ENCODE assay signal across 14 cellular contexts in genomic region chr11:17238377-17238776, GRCh38. TPM values are rescaled to one million over a fixed set of nuclear protein-coding genes. Genes with fewer than 3 reads are reported as not detected.
DNase-seq lines count a peak whose midpoint lies in the region; ATAC-seq and TF ChIP-seq lines count a peak whose summit lies in the region.
"Had no signal": no experiment of that assay in that cellular context is flagged by ENCODE, and none has a peak within 500 bp of the region (broad histone marks: within the 10 kb centered on the region; RNA-seq: fewer than 3 reads in every experiment).

No MANE protein-coding gene starts in this region.

- H3K4me1 ChIP-seq in prostate gland (replicated peaks) (no peaks in the 10 kb centered on the region), right atrium auricular region (no peaks in the 10 kb centered on the region)

- H3K4me3 Mint-ChIP-seq in T-cell, result no peak overlapping the region
- H3K4me3 Mint-ChIP-seq: CD8-positive, alpha-beta memory T cell; HFFc6; IgD-negative memory B cell had no signal

- POLR2A ChIA-PET in T-cell (lab: Charles Lee), result interaction anchor here in 1 of 2 donors (0.5 kb wide), 1 partner anchor 106 kb away, joined by 3 read pairs; no protein-coding TSS in a partner anchor

- peak; percentile 39 for DNase-seq in ELF-1 (ENCODE audit: low read depth, low spot score)
- peak; percentile 82 for DNase-seq in LNCaP clone FGC (ENCODE audit: low read depth)
- DNase-seq in epithelial cell of esophagus (ENCODE audit: low read depth), result peak; percentile 85
- peak; percentile 73 for DNase-seq in prostate gland (ENCODE audit: low spot score)
- DNase-seq in T-cell, result no peak
- DNase-seq in NCI-H2107 (lab: John Stamatoyannopoulos, UW), result no peak
- no peak for DNase-seq in right atrium auricular region (ENCODE audit: low spot score)
- no peak for DNase-seq in KG1 (lab: John Stamatoyannopoulos, UW)
- DNase-seq: CD8-positive, alpha-beta memory T cell; HFFc6; NCI-H1694 treated with DMSO at 0.1 percent for 48 hours; NCI-H446; SHP77 treated with DMSO at 0.1 percent for 48 hours had no signal

- no peak for TF ChIP-seq POLR2A in prostate gland (IDR thresholded peaks at IDR 0.05)

- H3K27ac ChIP-seq in prostate gland (peak overlapping the region in 1 of 2 donors; percentile 48), right atrium auricular region (no peak overlapping the region)

- no peak overlapping the region for H3K27ac Mint-ChIP-seq in T-cell
- H3K27ac Mint-ChIP-seq: HFFc6, IgD-negative memory B cell had no signal

- ATAC-seq in T-cell (replicated peaks in 1 of 4), result no peak

- 24% methylated on average over 3 of the region's 3 CpGs for WGBS in prostate gland

- H3K4me1 Mint-ChIP-seq in T-cell, result peaks cover 0 to 11% (median 0%) of the 10 kb centered on the region in 3 donors
- H3K4me1 Mint-ChIP-seq: IgD-negative memory B cell had no signal

- TF ChIP-seq CTCF in LNCaP clone FGC (IDR thresholded peaks at IDR 0.05; ENCODE audit: control insufficient read depth, extremely low read depth, insufficient read depth) (no peak), epithelial cell of esophagus (IDR thresholded peaks at IDR 0.05; ENCODE audit: insufficient read depth, low read depth, low read length, missing control alignments) (no peak), prostate gland (IDR thresholded peaks at IDR 0.05) (no peak), right atrium auricular region (IDR thresholded peaks at IDR 0.05) (no peak)

- H3K36me3 Mint-ChIP-seq in T-cell, result no peaks in the 10 kb centered on the region
- H3K36me3 Mint-ChIP-seq: CD8-positive, alpha-beta memory T cell had no signal

- H3K27me3 ChIP-seq in prostate gland (replicated peaks; ENCODE audit: insufficient read depth) (no peaks in the 10 kb centered on the region), right atrium auricular region (no peaks in the 10 kb centered on the region)

- peaks cover 3 to 8% of the 10 kb centered on the region in 2 donors for H3K27me3 Mint-ChIP-seq in T-cell

- H3K4me3 ChIP-seq in LNCaP clone FGC (ENCODE audit: low read depth, low read length) (no peak overlapping the region), epithelial cell of esophagus (ENCODE audit: low read length) (no peak overlapping the region), prostate gland (no peak overlapping the region), right atrium auricular region (no peak overlapping the region)

- CTCF ChIA-PET in T-cell (lab: Charles Lee), result interaction anchor here in 1 of 2 donors (0.5 kb wide), 1 partner anchor 458 kb away, joined by 3 read pairs; no protein-coding TSS in a partner anchor

- no peaks in the 10 kb centered on the region for H3K9me3 Mint-ChIP-seq in T-cell
- H3K9me3 Mint-ChIP-seq: CD8-positive, alpha-beta memory T cell; HFFc6; IgD-negative memory B cell had no signal

- intact Hi-C loops in prostate gland (cut with DNase I), result loop anchor here (10.0 kb wide), 1 partner anchor 266 kb away; no protein-coding TSS in a partner anchor

- H3K36me3 ChIP-seq in prostate gland (no peaks in the 10 kb centered on the region), right atrium auricular region (no peaks in the 10 kb centered on the region)

- H3K9me3 ChIP-seq in prostate gland (no peaks in the 10 kb centered on the region), right atrium auricular region (no peaks in the 10 kb centered on the region)

RNA-seq across cellular contexts. Expression of gene PIK3C2A, which starts 30.6 kb away (rescaled TPM):
- total RNA-seq in prostate gland (10 to 100 TPM; 66.0 to 90.0 TPM), T-cell (10 to 100 TPM; 26.3 to 40.6 (median 30.0) TPM), right atrium auricular region (10 to 100 TPM; 37.2 to 44.6 TPM)

RNA-seq across cellular contexts. Expression of gene NUCB2, which starts 38.2 kb away (rescaled TPM):
- total RNA-seq in prostate gland (100 to 1,000 TPM in 1 of 2 donors, 10 to 100 TPM in 1; 39.2 to 110 TPM), T-cell (100 to 1,000 TPM in 1 of 5 donors, 10 to 100 TPM in 4; 43.6 to 119 (median 67.0) TPM), right atrium auricular region (10 to 100 TPM; 61.6 to 85.7 TPM)

Comparison
In these comparisons a context has a peak if more than half of its experiments do, and no peak if none do; other contexts are left out.
1. DNase-seq: peak in ELF-1 (single experiment), LNCaP clone FGC (single experiment), epithelial cell of esophagus (single experiment) and prostate gland (single experiment); none in T-cell (0 of 34), NCI-H2107 (single experiment), right atrium auricular region (single experiment) and KG1 (single experiment).